In the genomic region with DNA sequence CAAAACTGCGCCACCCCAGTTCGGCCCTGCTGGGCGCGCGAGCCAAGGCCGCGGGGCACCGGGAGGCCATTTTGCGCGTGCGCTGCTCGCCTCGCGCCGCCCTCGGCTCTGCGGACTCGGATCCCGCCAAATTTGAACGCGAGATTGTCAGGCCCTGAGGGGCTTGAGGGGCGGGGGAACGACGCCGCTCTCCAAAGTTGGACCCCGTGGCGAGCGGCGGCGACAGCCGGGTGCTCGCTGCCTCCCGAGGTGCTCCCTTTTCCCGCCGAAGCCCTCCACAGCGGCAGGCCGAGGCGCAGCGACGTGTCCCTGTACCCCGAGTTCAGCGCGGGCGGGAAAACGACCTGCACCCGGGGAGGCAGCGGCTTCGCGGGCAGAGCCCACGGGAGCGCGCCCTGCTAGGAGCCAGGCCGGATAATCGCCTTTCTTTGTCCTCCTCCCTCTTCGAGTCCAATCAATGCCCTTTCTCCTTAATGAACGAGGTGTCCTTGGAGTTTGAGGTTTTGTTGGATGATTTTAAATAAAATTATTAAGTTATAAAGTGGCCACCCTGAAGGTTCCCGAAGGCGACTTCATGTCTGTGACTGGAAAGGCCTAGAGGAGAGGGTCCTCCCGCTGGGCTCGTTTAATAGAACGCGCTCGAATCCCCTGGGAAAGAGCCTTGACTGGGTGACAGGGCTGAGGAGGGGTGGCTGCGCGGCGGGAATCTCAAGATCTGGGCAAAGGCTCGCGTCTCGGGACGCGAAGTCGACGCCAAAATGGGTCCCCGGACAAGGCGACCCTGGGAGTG, we compare ENCODE assay signal across 9 cellular contexts. TPM values are rescaled to one million over a fixed set of nuclear protein-coding genes. Genes with fewer than 3 reads are reported as not detected.
DNase-seq lines count a peak whose midpoint lies in the region; ATAC-seq and TF ChIP-seq lines count a peak whose summit lies in the region.
"Had no signal": no experiment of that assay in that cellular context is flagged by ENCODE, and none has a peak within 500 bp of the region (broad histone marks: within the 10 kb centered on the region; RNA-seq: fewer than 3 reads in every experiment).

No MANE protein-coding gene starts in this region.

- peak; percentile 24 to 36 for ATAC-seq in left cardiac atrium
- ATAC-seq in HG02798 (IDR thresholded peaks at IDR 0.05; ENCODE audit: poor library complexity, unreplicated experiment), result no peak
- ATAC-seq in HG03457 (IDR thresholded peaks at IDR 0.05; ENCODE audit: unreplicated experiment), result no peak
- ATAC-seq in HG02623 (IDR thresholded peaks at IDR 0.05; ENCODE audit: unreplicated experiment), result no peak

- no peaks in the 10 kb centered on the region for H3K4me1 Mint-ChIP-seq in Calu3 (ENCODE audit: low read depth, unreplicated experiment)
- H3K4me1 Mint-ChIP-seq in activated T-helper 2 cell treated with anti-CD3 and anti-CD28 coated beads, Interferon-gamma antibody, Interleukin-2, Interleukin-4, amounts not matched to agents 10 μg/mL and 5 μg/mL and 100 μg/mL, durations not matched to agents 14 hours and 24 hours and 36 hours (ENCODE audit: low read depth), result peaks cover 40% of the 10 kb centered on the region
- peaks cover 2% of the 10 kb centered on the region for H3K4me1 Mint-ChIP-seq in progenitor cell of endocrine pancreas (ENCODE audit: low read depth)

- DNase-seq in Calu3 (no peak), left cardiac atrium (peak; percentile 25), progenitor cell of endocrine pancreas (ENCODE audit: low spot score, unreplicated experiment) (no peak), NCI-H510A (lab: John Stamatoyannopoulos, UW) (no peak)
- no peak for DNase-seq in activated T-helper 2 cell treated with anti-CD3 and anti-CD28 coated beads, Interferon-gamma antibody, Interleukin-2, Interleukin-4, amounts not matched to agents 10 μg/mL and 5 μg/mL and 100 μg/mL, durations not matched to agents 14 hours and 24 hours and 36 hours (ENCODE audit: low spot score)

- no peak for TF ChIP-seq CTCF in Calu3 (IDR thresholded peaks at IDR 0.05; ENCODE audit: unreplicated experiment)
- no peak for TF ChIP-seq CTCF in progenitor cell of endocrine pancreas (IDR thresholded peaks at IDR 0.05; ENCODE audit: unreplicated experiment)

- H3K4me3 Mint-ChIP-seq in Calu3 (ENCODE audit: low read depth, unreplicated experiment) (peak overlapping the region; percentile 64), progenitor cell of endocrine pancreas (ENCODE audit: low read depth) (peak overlapping the region; percentile 64)
- no peak overlapping the region for H3K4me3 Mint-ChIP-seq in activated T-helper 2 cell treated with anti-CD3 and anti-CD28 coated beads, Interferon-gamma antibody, Interleukin-2, Interleukin-4, amounts not matched to agents 10 μg/mL and 5 μg/mL and 100 μg/mL, durations not matched to agents 14 hours and 24 hours and 36 hours (ENCODE audit: low read depth)

- H3K36me3 Mint-ChIP-seq in Calu3 (ENCODE audit: insufficient read depth, unreplicated experiment) (no peaks in the 10 kb centered on the region), progenitor cell of endocrine pancreas (ENCODE audit: insufficient read depth) (peaks cover 14% of the 10 kb centered on the region)
- peaks cover 29% of the 10 kb centered on the region for H3K36me3 Mint-ChIP-seq in activated T-helper 2 cell treated with anti-CD3 and anti-CD28 coated beads, Interferon-gamma antibody, Interleukin-2, Interleukin-4, amounts not matched to agents 10 μg/mL and 5 μg/mL and 100 μg/mL, durations not matched to agents 14 hours and 24 hours and 36 hours (ENCODE audit: low read depth)

- no peaks in the 10 kb centered on the region for H3K9me3 Mint-ChIP-seq in Calu3 (ENCODE audit: low read depth, unreplicated experiment)
- H3K9me3 Mint-ChIP-seq in activated T-helper 2 cell treated with anti-CD3 and anti-CD28 coated beads, Interferon-gamma antibody, Interleukin-2, Interleukin-4, amounts not matched to agents 10 μg/mL and 5 μg/mL and 100 μg/mL, durations not matched to agents 14 hours and 24 hours and 36 hours, result peaks cover 4% of the 10 kb centered on the region
- peaks cover 4% of the 10 kb centered on the region for H3K9me3 Mint-ChIP-seq in progenitor cell of endocrine pancreas (ENCODE audit: low read depth)

- H3K27ac Mint-ChIP-seq in Calu3 (ENCODE audit: unreplicated experiment), result no peak overlapping the region
- H3K27ac Mint-ChIP-seq in activated T-helper 2 cell treated with anti-CD3 and anti-CD28 coated beads, Interferon-gamma antibody, Interleukin-2, Interleukin-4, amounts not matched to agents 10 μg/mL and 5 μg/mL and 100 μg/mL, durations not matched to agents 14 hours and 24 hours and 36 hours, result peak overlapping the region; percentile 60
- no peak overlapping the region for H3K27ac Mint-ChIP-seq in progenitor cell of endocrine pancreas

- intact Hi-C loops in Calu3 (cut with micrococcal nuclease; ENCODE audit: unreplicated experiment) (no loop called here), left cardiac atrium (cut with DNase I) (no loop called here)
- intact Hi-C loops in activated T-helper 2 cell treated with anti-CD3 and anti-CD28 coated beads, Interferon-gamma antibody, Interleukin-2, Interleukin-4, amounts not matched to agents 10 μg/mL and 5 μg/mL and 100 μg/mL, durations not matched to agents 14 hours and 24 hours and 36 hours (cut with micrococcal nuclease), result loop anchor here (1.0 kb wide), 1 partner anchor 10 kb away; no protein-coding TSS in a partner anchor

- no TSS peak for BruUV-seq in Calu3 (replicated peaks; lab: Mats Ljungman, UMichigan)

- CTCF ChIA-PET in Calu3 (lab: Charles Lee), result no interaction called here

- H3K27me3 Mint-ChIP-seq in Calu3 (ENCODE audit: unreplicated experiment) (peaks cover 13% of the 10 kb centered on the region), progenitor cell of endocrine pancreas (peaks cover 78% of the 10 kb centered on the region)
- H3K27me3 Mint-ChIP-seq in activated T-helper 2 cell treated with anti-CD3 and anti-CD28 coated beads, Interferon-gamma antibody, Interleukin-2, Interleukin-4, amounts not matched to agents 10 μg/mL and 5 μg/mL and 100 μg/mL, durations not matched to agents 14 hours and 24 hours and 36 hours (ENCODE audit: low read depth), result peaks cover 33% of the 10 kb centered on the region

RNA-seq across cellular contexts. Expression of a gene that starts 10.7 kb away (rescaled TPM):
- total RNA-seq in Calu3 (2022) (not detected in 2 replicates), left cardiac atrium (not detected), progenitor cell of endocrine pancreas (8.5 and 8.9 TPM in 2 replicates)
- 0.14 and 0.62 TPM in 2 replicates for total RNA-seq in activated T-helper 2 cell treated with anti-CD3 and anti-CD28 coated beads, Interferon-gamma antibody, Interleukin-2, Interleukin-4, amounts not matched to agents 10 μg/mL and 5 μg/mL and 100 μg/mL, durations not matched to agents 14 hours and 24 hours and 36 hours
- total RNA-seq: RPMI7951 had no signal

RNA-seq across cellular contexts. Expression of a gene that starts 13.7 kb away (rescaled TPM):
- 31.2 and 41.6 TPM in 2 replicates for total RNA-seq in Calu3 (2022)
- total RNA-seq in activated T-helper 2 cell treated with anti-CD3 and anti-CD28 coated beads, Interferon-gamma antibody, Interleukin-2, Interleukin-4, amounts not matched to agents 10 μg/mL and 5 μg/mL and 100 μg/mL, durations not matched to agents 14 hours and 24 hours and 36 hours, result 64.2 and 69.0 TPM in 2 replicates
- total RNA-seq in left cardiac atrium, result 10 to 100 TPM; 39.9 to 40.5 TPM
- 62.1 and 64.3 TPM in 2 replicates for total RNA-seq in progenitor cell of endocrine pancreas

RNA-seq across cellular contexts. Expression of a gene that starts 18.4 kb away (rescaled TPM):
- total RNA-seq in Calu3 (2022) (28.9 and 39.5 TPM in 2 replicates), left cardiac atrium (10 to 100 TPM; 73.5 to 74.8 TPM), progenitor cell of endocrine pancreas (48.5 and 48.8 TPM in 2 replicates)
- 92.1 and 105 TPM in 2 replicates for total RNA-seq in activated T-helper 2 cell treated with anti-CD3 and anti-CD28 coated beads, Interferon-gamma antibody, Interleukin-2, Interleukin-4, amounts not matched to agents 10 μg/mL and 5 μg/mL and 100 μg/mL, durations not matched to agents 14 hours and 24 hours and 36 hours

Comparison
In these comparisons a context has a peak if more than half of its experiments do, and no peak if none do; other contexts are left out.
1. ATAC-seq: peak in left cardiac atrium (2 of 2); none in HG02798 (single experiment), HG03457 (single experiment) and HG02623 (single experiment).